In genomic region chr9:19231126-19232035, GRCh38 we compare ENCODE assay signal across 8 cellular contexts. TPM values are rescaled to one million over a fixed set of nuclear protein-coding genes. Genes with fewer than 3 reads are reported as not detected.
DNase-seq lines count a peak whose midpoint lies in the region; ATAC-seq and TF ChIP-seq lines count a peak whose summit lies in the region.

No MANE protein-coding gene starts in this region.

- intact Hi-C loops in activated naive CD4-positive, alpha-beta T cell treated with anti-CD3 and anti-CD28 coated beads for 36 hours (cut with micrococcal nuclease) = loop anchor here (1.0 to 5.0 kb wide), 7 partner anchors 47 to 1456 kb away; partner anchors contain the start of gene RRAGA
- intact Hi-C loops in right lobe of liver (cut with DNase I) = no loop called here

- no peak overlapping the region for H3K4me3 Mint-ChIP-seq in activated naive CD4-positive, alpha-beta T cell treated with anti-CD3 and anti-CD28 coated beads for 36 hours
- no peak overlapping the region for H3K4me3 Mint-ChIP-seq in activated naive CD4-positive, alpha-beta T cell treated with anti-CD3 and anti-CD28 coated beads, Interleukin-2, amount 10 ng/mL, durations not matched to agents 7 days and 5 days

- under 1% methylated on average over 32 of the region's 40 CpGs for WGBS in right lobe of liver (ENCODE audit: insufficient coverage, low coverage, low lambda C conversion rate, missing lambda C conversion rate)
- WGBS in suprapubic skin = 1% methylated on average over 36 of the region's 40 CpGs

- TF ChIP-seq EP300 in suprapubic skin (IDR thresholded peaks at IDR 0.05) = no peak

- no peaks in the 10 kb centered on the region for H3K27me3 Mint-ChIP-seq in activated naive CD4-positive, alpha-beta T cell treated with anti-CD3 and anti-CD28 coated beads for 36 hours (ENCODE audit: low read depth)
- peaks cover 5% of the 10 kb centered on the region for H3K27me3 Mint-ChIP-seq in activated naive CD4-positive, alpha-beta T cell treated with anti-CD3 and anti-CD28 coated beads, Interleukin-2, amount 10 ng/mL, durations not matched to agents 7 days and 5 days

- H3K27ac ChIP-seq in coronary artery = peak overlapping the region; percentile 94 to 98
- peak overlapping the region; percentile 95 to 99 (median 98) for H3K27ac ChIP-seq in right lobe of liver
- peak overlapping the region; percentile 100 for H3K27ac ChIP-seq in suprapubic skin

- H3K9me3 ChIP-seq in right lobe of liver (no peaks in the 10 kb centered on the region), suprapubic skin (no peaks in the 10 kb centered on the region)

- peak; percentile 39 for DNase-seq in activated naive CD4-positive, alpha-beta T cell treated with anti-CD3 and anti-CD28 coated beads for 36 hours
- no peak for DNase-seq in activated naive CD4-positive, alpha-beta T cell treated with anti-CD3 and anti-CD28 coated beads, Interleukin-2, amount 10 ng/mL, durations not matched to agents 7 days and 5 days
- DNase-seq in HFF-Myc (ENCODE audit: extremely low read depth, low read depth) = no peak
- peak; percentile 57 for DNase-seq in NCI-H748 (lab: John Stamatoyannopoulos, UW; ENCODE audit: unreplicated experiment)
- DNase-seq in coronary artery (ENCODE audit: low spot score) = no peak
- DNase-seq in right lobe of liver = no peak
- peak; percentile 72 to 82 for DNase-seq in suprapubic skin (ENCODE audit: low spot score in 2 of 2)
- no peak for DNase-seq in COLO829 (ENCODE audit: low spot score)

- H3K9me3 Mint-ChIP-seq in activated naive CD4-positive, alpha-beta T cell treated with anti-CD3 and anti-CD28 coated beads for 36 hours = no peaks in the 10 kb centered on the region
- H3K9me3 Mint-ChIP-seq in activated naive CD4-positive, alpha-beta T cell treated with anti-CD3 and anti-CD28 coated beads, Interleukin-2, amount 10 ng/mL, durations not matched to agents 7 days and 5 days = no peaks in the 10 kb centered on the region

- no peaks in the 10 kb centered on the region for H3K36me3 Mint-ChIP-seq in activated naive CD4-positive, alpha-beta T cell treated with anti-CD3 and anti-CD28 coated beads for 36 hours (ENCODE audit: low read depth)
- peaks cover 2% of the 10 kb centered on the region for H3K36me3 Mint-ChIP-seq in activated naive CD4-positive, alpha-beta T cell treated with anti-CD3 and anti-CD28 coated beads, Interleukin-2, amount 10 ng/mL, durations not matched to agents 7 days and 5 days

- TF ChIP-seq CTCF in HFF-Myc (IDR thresholded peaks at IDR 0.05; ENCODE audit: low read depth, low read length, missing control alignments) = no peak
- no peak for TF ChIP-seq CTCF in coronary artery (IDR thresholded peaks at IDR 0.05)
- TF ChIP-seq CTCF in right lobe of liver (IDR thresholded peaks at IDR 0.05) = no peak
- TF ChIP-seq CTCF in suprapubic skin (IDR thresholded peaks at IDR 0.05) = no peak

- H3K27me3 ChIP-seq in right lobe of liver = no peaks in the 10 kb centered on the region
- no peaks in the 10 kb centered on the region for H3K27me3 ChIP-seq in suprapubic skin

- CTCF ChIA-PET in activated naive CD4-positive, alpha-beta T cell treated with anti-CD3 and anti-CD28 coated beads for 36 hours (lab: Charles Lee) = interaction anchor here (0.9 to 1.5 kb wide), 5 partner anchors 10 to 226 kb away, joined by 3 to 6 read pairs (median 3); partner anchors contain the start of gene RRAGA
- CTCF ChIA-PET in activated naive CD4-positive, alpha-beta T cell treated with anti-CD3 and anti-CD28 coated beads, Interleukin-2, amount 10 ng/mL, durations not matched to agents 7 days and 5 days (lab: Charles Lee) = interaction anchor here (1.1 kb wide), 1 partner anchor 233 kb away, joined by 4 read pairs; no protein-coding TSS in a partner anchor

- peaks cover 18% of the 10 kb centered on the region for H3K4me1 Mint-ChIP-seq in activated naive CD4-positive, alpha-beta T cell treated with anti-CD3 and anti-CD28 coated beads for 36 hours (ENCODE audit: low read depth)
- peaks cover 18% of the 10 kb centered on the region for H3K4me1 Mint-ChIP-seq in activated naive CD4-positive, alpha-beta T cell treated with anti-CD3 and anti-CD28 coated beads, Interleukin-2, amount 10 ng/mL, durations not matched to agents 7 days and 5 days

- H3K27ac Mint-ChIP-seq in activated naive CD4-positive, alpha-beta T cell treated with anti-CD3 and anti-CD28 coated beads for 36 hours = no peak overlapping the region
- H3K27ac Mint-ChIP-seq in activated naive CD4-positive, alpha-beta T cell treated with anti-CD3 and anti-CD28 coated beads, Interleukin-2, amount 10 ng/mL, durations not matched to agents 7 days and 5 days = no peak overlapping the region

- peak overlapping the region; percentile 85 for H3K4me3 ChIP-seq in HFF-Myc (replicated peaks; ENCODE audit: low read depth, low read length)
- H3K4me3 ChIP-seq in coronary artery = peak overlapping the region; percentile 98
- H3K4me3 ChIP-seq in right lobe of liver = peak overlapping the region; percentile 96 to 100 (median 97)
- peak overlapping the region; percentile 99 for H3K4me3 ChIP-seq in suprapubic skin

- H3K36me3 ChIP-seq in right lobe of liver (no peaks in the 10 kb centered on the region), suprapubic skin (no peaks in the 10 kb centered on the region)

- H3K4me1 ChIP-seq in right lobe of liver (peaks cover 0 to 22% (median 8%) of the 10 kb centered on the region in 4 donors), suprapubic skin (peaks cover 44% of the 10 kb centered on the region)

- TF ChIP-seq POLR2A in right lobe of liver (IDR thresholded peaks at IDR 0.05) (peak; percentile 10), suprapubic skin (IDR thresholded peaks at IDR 0.05) (no peak)

- peak in 2 of 4 donors; percentile 4 to 9 for ATAC-seq in right lobe of liver

RNA-seq across cellular contexts. Expression of gene DENND4C, which starts 0.9 kb away (rescaled TPM):
- total RNA-seq in activated naive CD4-positive, alpha-beta T cell treated with anti-CD3 and anti-CD28 coated beads for 36 hours = 1 to 10 TPM; 8.7 to 9.0 TPM
- total RNA-seq in right lobe of liver = 10 to 100 TPM; 18.3 to 35.1 (median 21.9) TPM
- 100 to 1,000 TPM in 1 of 4 donors, 10 to 100 TPM in 3; 69.0 to 211 (median 94.8) TPM for total RNA-seq in suprapubic skin

Comparison
In these comparisons a context has a peak if more than half of its experiments do, and no peak if none do; other contexts are left out.
1. DNase-seq: peak in activated naive CD4-positive, alpha-beta T cell treated with anti-CD3 and anti-CD28 coated beads for 36 hours (single experiment), NCI-H748 (single experiment) and suprapubic skin (2 of 2); none in activated naive CD4-positive, alpha-beta T cell treated with anti-CD3 and anti-CD28 coated beads, Interleukin-2, amount 10 ng/mL, durations not matched to agents 7 days and 5 days (single experiment), HFF-Myc (single experiment), coronary artery (single experiment), right lobe of liver (0 of 3) and COLO829 (single experiment).
2. Peak in every context shown above with its lines, with median percentiles within 50 percentile points of each other: H3K4me3 ChIP-seq and H3K27ac ChIP-seq.